ENCODE assay signal across 8 cellular contexts in the genomic region with DNA sequence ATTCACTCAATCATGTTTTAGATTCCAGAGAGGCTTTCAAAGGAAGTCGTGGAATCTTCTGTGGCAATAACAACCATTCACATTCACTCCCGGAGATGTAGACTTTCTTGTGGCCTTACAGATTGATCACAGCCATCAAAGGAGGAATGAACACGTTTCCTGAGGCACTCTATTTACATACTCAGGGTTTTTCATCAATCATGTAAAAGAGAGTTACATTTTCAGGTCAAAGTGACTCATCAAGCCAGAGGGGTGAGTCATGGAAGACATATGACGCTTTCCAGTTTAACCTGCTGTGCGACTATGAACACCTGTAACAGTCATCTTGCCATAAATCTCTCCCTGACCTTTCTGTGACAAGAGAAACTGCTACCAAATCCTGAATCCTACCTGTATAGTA. TPM values are rescaled to one million over a fixed set of nuclear protein-coding genes. Genes with fewer than 3 reads are reported as not detected.
DNase-seq lines count a peak whose midpoint lies in the region; ATAC-seq and TF ChIP-seq lines count a peak whose summit lies in the region.

No MANE protein-coding gene starts in this region.

- peaks cover 1 to 2% of the 10 kb centered on the region in 2 donors for H3K4me1 ChIP-seq in neuronal stem cell (ENCODE audit: control insufficient read depth in 2 of 2, insufficient read depth in 1 of 2, low read depth in 1 of 2, low read length in 2 of 2)

- no peak overlapping the region for H3K4me2 ChIP-seq in neuronal stem cell (ENCODE audit: insufficient read depth, low read length, poor library complexity, severe bottlenecking)

- no peak overlapping the region for H2BK5ac ChIP-seq in neuronal stem cell (ENCODE audit: low read length)

- H2AFZ ChIP-seq in neuronal stem cell (ENCODE audit: low read length), result no peak overlapping the region

- H3K9me3 Mint-ChIP-seq in activated naive CD8-positive, alpha-beta T cell (ENCODE audit: low read depth), result no peaks in the 10 kb centered on the region
- H3K9me3 Mint-ChIP-seq in progenitor cell of endocrine pancreas (ENCODE audit: low read depth), result no peaks in the 10 kb centered on the region

- H3K14ac ChIP-seq in neuronal stem cell (ENCODE audit: low read length), result no peak overlapping the region

- H3K4ac ChIP-seq in neuronal stem cell (ENCODE audit: low read length), result no peak overlapping the region

- H3K18ac ChIP-seq in neuronal stem cell (ENCODE audit: low read length), result no peak overlapping the region

- H3K27ac Mint-ChIP-seq in activated naive CD8-positive, alpha-beta T cell, result peak overlapping the region; percentile 84
- peak overlapping the region; percentile 85 for H3K27ac Mint-ChIP-seq in progenitor cell of endocrine pancreas

- no peak for TF ChIP-seq CTCF in progenitor cell of endocrine pancreas (IDR thresholded peaks at IDR 0.05; ENCODE audit: unreplicated experiment)

- no peaks in the 10 kb centered on the region for H3K9me3 ChIP-seq in neuronal stem cell (replicated peaks in 1 of 2; ENCODE audit: control insufficient read depth in 2 of 2, insufficient read depth in 1 of 2, low read depth in 1 of 2, low read length in 2 of 2)

- peak; percentile 72 for DNase-seq in COLO668 (lab: John Stamatoyannopoulos, UW; ENCODE audit: unreplicated experiment)
- peak; percentile 89 for DNase-seq in M059J (ENCODE audit: low read depth)
- DNase-seq in progenitor cell of endocrine pancreas (ENCODE audit: low spot score, unreplicated experiment), result no peak
- no peak for DNase-seq in hippocampal formation (lab: John Stamatoyannopoulos, UW)
- no peak for DNase-seq in neuronal stem cell (ENCODE audit: low spot score)
- DNase-seq in cortex of kidney (lab: John Stamatoyannopoulos, UW), result no peak

- H3K9ac ChIP-seq in neuronal stem cell (ENCODE audit: low read depth, low read length, poor library complexity), result no peak overlapping the region

- no peaks in the 10 kb centered on the region for H3K36me3 Mint-ChIP-seq in activated naive CD8-positive, alpha-beta T cell
- no peaks in the 10 kb centered on the region for H3K36me3 Mint-ChIP-seq in progenitor cell of endocrine pancreas (ENCODE audit: insufficient read depth)

- H4K91ac ChIP-seq in neuronal stem cell (ENCODE audit: low read depth, low read length, poor library complexity), result no peak overlapping the region

- no peak overlapping the region for H2BK120ac ChIP-seq in neuronal stem cell (ENCODE audit: low read depth, low read length)

- no peak overlapping the region for H3K23ac ChIP-seq in neuronal stem cell (ENCODE audit: low read depth, low read length, poor library complexity)

- peaks cover 39% of the 10 kb centered on the region for H3K4me1 Mint-ChIP-seq in activated naive CD8-positive, alpha-beta T cell (ENCODE audit: low read depth)
- H3K4me1 Mint-ChIP-seq in progenitor cell of endocrine pancreas (ENCODE audit: low read depth), result peaks cover 32% of the 10 kb centered on the region

- WGBS in neuronal stem cell (ENCODE audit: extremely low coverage in 2 of 2, insufficient read length in 2 of 2, insufficient replicate concordance in 1 of 2), 2 donors, result no CpG with 5 or more reads among the region's 5 CpGs

- no peak overlapping the region for H2BK12ac ChIP-seq in neuronal stem cell (ENCODE audit: low read length)

- no peaks in the 10 kb centered on the region for H3K79me1 ChIP-seq in neuronal stem cell (ENCODE audit: low read depth, low read length)

- peak; percentile 67 for ATAC-seq in GM21526 (IDR thresholded peaks at IDR 0.05; ENCODE audit: low FRiP score, unreplicated experiment)

- peak overlapping the region; percentile 51 for H3K4me3 Mint-ChIP-seq in activated naive CD8-positive, alpha-beta T cell
- no peak overlapping the region for H3K4me3 Mint-ChIP-seq in progenitor cell of endocrine pancreas (ENCODE audit: low read depth)

- no peak overlapping the region for H2BK15ac ChIP-seq in neuronal stem cell (ENCODE audit: low read length)

- H3K27me3 Mint-ChIP-seq in activated naive CD8-positive, alpha-beta T cell, result no peaks in the 10 kb centered on the region
- H3K27me3 Mint-ChIP-seq in progenitor cell of endocrine pancreas, result no peaks in the 10 kb centered on the region

- no peak overlapping the region for H2AK5ac ChIP-seq in neuronal stem cell (ENCODE audit: low read depth, low read length)

- no peak overlapping the region for H4K8ac ChIP-seq in neuronal stem cell (ENCODE audit: low read depth, low read length)

- H3K27me3 ChIP-seq in neuronal stem cell (ENCODE audit: control insufficient read depth in 3 of 3, insufficient read depth in 3 of 3, low read depth in 1 of 3, low read length in 3 of 3), result no peaks in the 10 kb centered on the region

- H3K36me3 ChIP-seq in neuronal stem cell (replicated peaks in 1 of 2; ENCODE audit: control insufficient read depth in 2 of 2, insufficient read depth in 2 of 2, low read length in 2 of 2), result no peaks in the 10 kb centered on the region

- no peak overlapping the region for H3K27ac ChIP-seq in neuronal stem cell (replicated peaks; ENCODE audit: low read length)

- no peak overlapping the region for H3K4me3 ChIP-seq in neuronal stem cell (ENCODE audit: low read length in 2 of 2)

RNA-seq across cellular contexts. Expression of gene RAD23B, which starts 39.3 kb away (rescaled TPM):
- total RNA-seq in M059J (2014; rRNA removed; shearing (Covaris generic)), result 201 and 202 TPM in 2 replicates
- 153 and 171 TPM in 2 replicates for total RNA-seq in progenitor cell of endocrine pancreas
- 166 TPM for polyA plus RNA-seq in neuronal stem cell (2013, experiment 1 of 2)
- polyA plus RNA-seq in neuronal stem cell (2013, experiment 2 of 2), result 182 TPM

Comparison
In these comparisons a context has a peak if more than half of its experiments do, and no peak if none do; other contexts are left out.
1. DNase-seq: peak in COLO668 (single experiment) and M059J (single experiment); none in progenitor cell of endocrine pancreas (single experiment), hippocampal formation (0 of 2), neuronal stem cell (single experiment) and cortex of kidney (single experiment).